In the genomic region with DNA sequence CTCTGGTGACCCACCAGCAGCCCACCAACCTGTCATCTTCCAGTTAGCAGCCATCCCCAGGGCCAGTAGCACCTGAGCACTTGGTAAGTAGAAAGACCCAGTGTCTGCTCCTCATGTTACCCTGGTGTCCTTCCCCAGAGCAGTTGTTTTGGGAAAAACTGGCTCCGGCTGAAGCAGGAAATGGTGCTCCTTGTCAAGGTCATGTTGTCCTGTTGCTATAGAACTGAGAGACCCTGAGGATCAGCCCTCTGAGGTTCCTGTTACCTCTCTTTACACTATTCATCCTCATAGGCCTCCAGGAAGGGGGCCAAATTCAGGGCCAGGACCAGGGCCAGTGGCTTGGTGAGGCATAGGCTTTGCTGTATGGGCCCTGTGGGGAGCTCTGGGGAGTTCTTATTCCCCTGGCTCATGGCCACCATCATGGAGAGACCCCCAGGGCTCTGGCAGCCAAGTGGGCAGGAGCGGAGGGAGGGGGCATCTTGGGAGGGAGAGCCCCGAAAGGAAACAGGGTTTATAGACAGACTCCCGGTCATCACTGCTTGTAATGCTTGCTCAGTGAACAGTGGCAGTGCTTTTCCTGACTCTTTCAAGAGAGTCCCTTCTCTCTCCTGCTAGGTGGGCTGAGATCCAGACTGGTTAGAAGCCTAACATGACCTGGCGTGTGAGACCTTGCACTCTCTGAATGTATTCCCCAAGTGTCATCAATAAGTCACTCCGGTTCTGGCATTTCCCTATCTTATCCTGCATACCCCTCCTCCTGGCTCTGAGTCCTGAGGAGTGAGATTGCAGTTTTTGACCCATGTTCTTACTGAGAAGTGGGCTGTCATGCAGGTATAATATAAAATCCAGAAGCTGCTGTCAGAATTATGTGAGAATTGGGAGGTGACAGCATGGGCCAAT, we compare ENCODE assay signal across 10 cellular contexts. TPM values are rescaled to one million over a fixed set of nuclear protein-coding genes. Genes with fewer than 3 reads are reported as not detected.
DNase-seq lines count a peak whose midpoint lies in the region; ATAC-seq and TF ChIP-seq lines count a peak whose summit lies in the region.
"Had no signal": no experiment of that assay in that cellular context is flagged by ENCODE, and none has a peak within 500 bp of the region (broad histone marks: within the 10 kb centered on the region; RNA-seq: fewer than 3 reads in every experiment).

No MANE protein-coding gene starts in this region.

- H3K9me3 Mint-ChIP-seq in activated T-helper 17 cell treated with anti-CD3 and anti-CD28 coated beads, Interleukin-2, amount 50 U/mL, for 72 hours = no peaks in the 10 kb centered on the region

- H3K4me3 Mint-ChIP-seq in activated T-helper 17 cell treated with anti-CD3 and anti-CD28 coated beads, Interleukin-2, amount 50 U/mL, for 72 hours = peak overlapping the region; percentile 76

- H3K27ac Mint-ChIP-seq in activated T-helper 17 cell treated with anti-CD3 and anti-CD28 coated beads, Interleukin-2, amount 50 U/mL, for 72 hours = peak overlapping the region; percentile 98

- H3K4me3 ChIP-seq in cardiac muscle cell = no peak overlapping the region
- no peak overlapping the region for H3K4me3 ChIP-seq in right cardiac atrium (ENCODE audit: low read length)
- H3K4me3 ChIP-seq in lower lobe of right lung = no peak overlapping the region

- ATAC-seq in right cardiac atrium (no peak), lower lobe of right lung (no peak), GM21367 (IDR thresholded peaks at IDR 0.05; ENCODE audit: unreplicated experiment) (no peak)
- ATAC-seq in activated T-helper 17 cell treated with anti-CD3 and anti-CD28 coated beads, Interleukin-2, amount 50 U/mL, for 72 hours (replicated peaks) = no peak

- no peak for DNase-seq in cardiac muscle cell (ENCODE audit: low read depth in 1 of 2, low spot score in 1 of 2)
- no peak for DNase-seq in right cardiac atrium
- no peak for DNase-seq in lower lobe of right lung
- no peak for DNase-seq in anterior cingulate cortex (lab: John Stamatoyannopoulos, UW)
- DNase-seq in DMS153 (lab: John Stamatoyannopoulos, UW) = no peak
- DNase-seq in NOMO-1 treated with dmso at 0.1 percent for 144 hours (lab: John Stamatoyannopoulos, UW; ENCODE audit: unreplicated experiment) = no peak
- DNase-seq: HCEC 1CT, mesendoderm had no signal

- H3K27me3 ChIP-seq in cardiac muscle cell (no peaks in the 10 kb centered on the region), right cardiac atrium (ENCODE audit: control insufficient read depth, insufficient read depth) (no peaks in the 10 kb centered on the region), lower lobe of right lung (ENCODE audit: low read depth) (no peaks in the 10 kb centered on the region)

- H3K27ac ChIP-seq in cardiac muscle cell = peak overlapping the region; percentile 73
- H3K27ac ChIP-seq in right cardiac atrium (ENCODE audit: low read length) = no peak overlapping the region
- peak overlapping the region; percentile 11 for H3K27ac ChIP-seq in lower lobe of right lung

- WGBS in right cardiac atrium = 61% methylated on average over 6 of the region's 6 CpGs

- H3K36me3 Mint-ChIP-seq in activated T-helper 17 cell treated with anti-CD3 and anti-CD28 coated beads, Interleukin-2, amount 50 U/mL, for 72 hours (ENCODE audit: low read depth) = no peaks in the 10 kb centered on the region

- H3K4me1 ChIP-seq in cardiac muscle cell (ENCODE audit: low read depth) (peaks cover 29% of the 10 kb centered on the region), right cardiac atrium (ENCODE audit: control insufficient read depth, insufficient read depth, low read length) (peaks cover 14% of the 10 kb centered on the region), lower lobe of right lung (peaks cover 31% of the 10 kb centered on the region)

- H3K27me3 Mint-ChIP-seq in activated T-helper 17 cell treated with anti-CD3 and anti-CD28 coated beads, Interleukin-2, amount 50 U/mL, for 72 hours = no peaks in the 10 kb centered on the region

- H3K9me3 ChIP-seq in cardiac muscle cell (ENCODE audit: low read depth) (no peaks in the 10 kb centered on the region), right cardiac atrium (ENCODE audit: control insufficient read depth, low read length) (no peaks in the 10 kb centered on the region), lower lobe of right lung (no peaks in the 10 kb centered on the region)

- H3K4me1 Mint-ChIP-seq in activated T-helper 17 cell treated with anti-CD3 and anti-CD28 coated beads, Interleukin-2, amount 50 U/mL, for 72 hours = peaks cover 40% of the 10 kb centered on the region

- no peak for TF ChIP-seq CTCF in cardiac muscle cell (IDR thresholded peaks at IDR 0.05; ENCODE audit: low read depth, low read length)
- TF ChIP-seq CTCF in lower lobe of right lung (IDR thresholded peaks at IDR 0.05) = no peak

- no peaks in the 10 kb centered on the region for H3K36me3 ChIP-seq in cardiac muscle cell
- H3K36me3 ChIP-seq in lower lobe of right lung = peaks cover 3% of the 10 kb centered on the region

- intact Hi-C loops in right cardiac atrium (cut with DNase I) = no loop called here
- intact Hi-C loops in lower lobe of right lung (cut with DNase I) = no loop called here

RNA-seq across cellular contexts. Expression of gene PPARD, which starts 50.7 kb away (rescaled TPM):
- total RNA-seq in cardiac muscle cell (17.1 and 21.7 TPM in 2 replicates), right cardiac atrium (10 to 100 TPM; 20.5 to 22.6 (median 21.3) TPM), lower lobe of right lung (30.2 TPM)
- polyA plus RNA-seq in cardiac muscle cell (28.6 and 34.0 TPM in 2 replicates), right cardiac atrium (21.2 TPM)
- 10 to 100 TPM; 21.0 to 27.9 TPM for total RNA-seq in activated T-helper 17 cell treated with anti-CD3 and anti-CD28 coated beads, Interleukin-2, amount 50 U/mL, for 72 hours

RNA-seq across cellular contexts. Expression of gene FANCE, which starts 59.1 kb away (rescaled TPM):
- total RNA-seq in cardiac muscle cell (23.8 and 28.1 TPM in 2 replicates), right cardiac atrium (1 to 10 TPM; 1.3 to 4.7 (median 3.1) TPM), lower lobe of right lung (9.0 TPM)
- polyA plus RNA-seq in cardiac muscle cell (19.4 and 21.3 TPM in 2 replicates), right cardiac atrium (2.0 TPM)
- total RNA-seq in activated T-helper 17 cell treated with anti-CD3 and anti-CD28 coated beads, Interleukin-2, amount 50 U/mL, for 72 hours = 10 to 100 TPM in 1 of 2 donors, 1 to 10 TPM in 1; 8.4 to 18.2 TPM
